Comparison of ENCODE assay signal across 1 cellular context in genomic region chr17:2049333-2050245, GRCh38.
A peak's percentile ranks its signal among the peaks of the same experiment; 100 is the strongest.
TF ChIP-seq lines count a peak whose summit lies in the region.

No MANE protein-coding gene starts in this region.

TF ChIP-seq in SK-N-SH, 30 proteins besides CTCF, POLR2A, EP300 and RAD21 (continued from another document):
- TF ChIP-seq REST (IDR thresholded peaks at IDR 0.05; ENCODE audit: low read depth, low read length) (peak; percentile 95), MXI1 (IDR thresholded peaks at IDR 0.05; ENCODE audit: low read depth, low read length) (peak; percentile 96), RCOR1 (IDR thresholded peaks at IDR 0.05; ENCODE audit: low read length) (no peak), NRF1 (IDR thresholded peaks at IDR 0.05; ENCODE audit: low read depth, low read length) (peak; percentile 40; the same call in 1 of the 2 replicates), TAF1 (IDR thresholded peaks at IDR 0.05; ENCODE audit: borderline replicate concordance, low read depth, low read length) (no peak), SMC3 (IDR thresholded peaks at IDR 0.05; ENCODE audit: low read depth, low read length) (no peak)
